In the genomic region with DNA sequence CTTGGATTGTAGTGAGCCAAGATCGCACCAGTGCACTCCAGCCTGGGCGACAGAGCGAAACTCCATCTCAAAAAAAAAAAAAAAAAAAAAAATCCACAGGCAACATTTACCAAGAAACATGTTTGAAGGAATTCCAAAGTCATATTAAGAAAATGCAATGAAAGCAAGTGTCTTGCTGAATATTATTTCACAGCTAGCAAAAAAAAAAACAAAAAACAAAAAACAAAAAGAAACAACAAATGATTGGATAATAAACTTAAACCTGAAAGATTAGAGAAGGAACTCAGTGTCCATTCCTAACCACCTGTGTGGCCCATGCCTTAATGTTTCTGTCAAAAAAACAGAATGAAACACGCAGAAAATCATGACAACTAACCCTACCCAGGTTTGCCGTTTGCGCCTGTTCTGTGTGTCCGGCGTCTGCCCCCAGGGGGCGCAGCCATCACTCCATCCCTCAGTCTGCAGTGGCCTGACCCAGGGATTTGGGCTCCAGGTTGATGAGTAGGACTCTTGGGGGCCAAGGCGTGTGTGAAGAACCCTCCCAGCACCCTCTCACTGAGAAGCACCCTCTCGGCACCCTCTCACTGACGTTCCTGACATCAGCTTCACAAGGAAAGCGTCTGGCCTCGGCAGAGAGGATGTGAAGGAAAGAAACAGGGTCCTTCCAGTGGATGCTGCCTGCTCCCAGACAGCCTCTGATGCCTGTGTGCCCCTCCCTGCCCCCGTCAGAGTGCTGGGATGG, we compare ENCODE assay signal across 9 cellular contexts. TPM values are rescaled to one million over a fixed set of nuclear protein-coding genes. Genes with fewer than 3 reads are reported as not detected.
DNase-seq lines count a peak whose midpoint lies in the region; ATAC-seq, FAIRE-seq and TF ChIP-seq lines count a peak whose summit lies in the region.
"Had no signal": no experiment of that assay in that cellular context is flagged by ENCODE, and none has a peak within 500 bp of the region (broad histone marks: within the 10 kb centered on the region; RNA-seq: fewer than 3 reads in every experiment).

No MANE protein-coding gene starts in this region.

- H3K36me3 ChIP-seq in bronchial epithelial cell (ENCODE audit: control insufficient read depth, insufficient read depth, low read length) (no peaks in the 10 kb centered on the region), liver (ENCODE audit: control insufficient read depth in 4 of 4, insufficient read depth in 3 of 4, low read depth in 1 of 4, low read length in 3 of 4) (no peaks in the 10 kb centered on the region)

- H3K4me3 ChIP-seq in bronchial epithelial cell (ENCODE audit: low read depth, low read length) (no peak overlapping the region), liver (ENCODE audit: low read depth in 1 of 3, low read length in 3 of 3) (no peak overlapping the region)

- H3K9me3 ChIP-seq in liver (ENCODE audit: control insufficient read depth in 4 of 4, low read length in 3 of 4), result no peaks in the 10 kb centered on the region

- peaks cover 2% of the 10 kb centered on the region for H3K27me3 ChIP-seq in bronchial epithelial cell (ENCODE audit: control insufficient read depth, insufficient read depth, low read length)
- no peaks in the 10 kb centered on the region for H3K27me3 ChIP-seq in liver (ENCODE audit: control insufficient read depth in 4 of 4, insufficient read depth in 4 of 4, low read length in 3 of 4)

- DNase-seq in DMS 273 (lab: John Stamatoyannopoulos, UW; ENCODE audit: unreplicated experiment) (peak; percentile 81), DMS 273 treated with DMSO at 0.1 percent for 48 hours (lab: John Stamatoyannopoulos, UW) (no peak), M059J (ENCODE audit: low read depth) (peak; percentile 47), bronchial epithelial cell (ENCODE audit: low read depth) (no peak)
- DNase-seq in activated CD4-positive, CD25-positive, alpha-beta regulatory T cell treated with anti-CD3 and anti-CD28 coated beads, Interleukin-2, amount 50 U/mL, for 16 hours (ENCODE audit: low read depth, low spot score), result peak; percentile 40
- peak; percentile 63 to 74 for DNase-seq in stimulated activated CD8-positive, alpha-beta memory T cell treated with anti-CD3 and anti-CD28 coated beads, Interleukin-2, amount 100 ng/mL, for 48 hours (ENCODE audit: low read depth in 2 of 2)

- no peak overlapping the region for H3K27ac ChIP-seq in liver (ENCODE audit: low read depth in 1 of 2, low read length in 2 of 2)

- WGBS in liver, result 47% methylated on average over 15 of the region's 15 CpGs

- no peak overlapping the region for H3K9ac ChIP-seq in liver (ENCODE audit: low read depth in 1 of 2, low read length in 2 of 2)

- TF ChIP-seq CTCF in bronchial epithelial cell (IDR thresholded peaks at IDR 0.05; ENCODE audit: insufficient read depth, low read length, severe bottlenecking), result peak; percentile 93
- TF ChIP-seq CTCF in liver (IDR thresholded peaks at IDR 0.05; ENCODE audit: low read depth, low read length, missing input control), result peak; percentile 87

- FAIRE-seq in bronchial epithelial cell (lab: Jason Lieb, UNC), result no peak
- FAIRE-seq: A204.1 had no signal

- no peak for ATAC-seq in GM21381 (IDR thresholded peaks at IDR 0.05; ENCODE audit: unreplicated experiment)

- peak; percentile 82 to 91 for TF ChIP-seq RAD21 in liver (IDR thresholded peaks at IDR 0.05)

- peaks cover 11 to 40% (median 23%) of the 10 kb centered on the region in 4 donors for H3K4me1 ChIP-seq in liver (ENCODE audit: control insufficient read depth in 4 of 4, insufficient read depth in 4 of 4, low read length in 3 of 4)

TF ChIP-seq in liver, 16 proteins besides CTCF, POLR2A, EP300 and RAD21:
- TF ChIP-seq SP1 (IDR thresholded peaks at IDR 0.05) (no peak), JUND (IDR thresholded peaks at IDR 0.05) (no peak), NR2F2 (IDR thresholded peaks at IDR 0.05) (no peak)

RNA-seq across cellular contexts. Expression of gene PTTG1IP, which starts 19.2 kb away (rescaled TPM):
- total RNA-seq in M059J (2014; rRNA removed; shearing (Covaris generic)), result 470 and 558 TPM in 2 replicates
- total RNA-seq in bronchial epithelial cell, result 107 and 124 TPM in 2 replicates
- 10 to 100 TPM; 86.8 to 94.0 TPM for total RNA-seq in liver
- polyA plus RNA-seq in liver, result 10 to 100 TPM; 62.0 to 72.8 TPM

RNA-seq across cellular contexts. Expression of gene ITGB2, which starts 28.0 kb away (rescaled TPM):
- total RNA-seq in M059J (2014; rRNA removed; shearing (Covaris generic)), result 0.10 TPM in 1 of 2 replicates, not detected in the other
- total RNA-seq in bronchial epithelial cell (0.26 and 1.1 TPM in 2 replicates), liver (10 to 100 TPM; 33.8 to 50.6 TPM)
- 10 to 100 TPM in 1 of 2 donors, 1 to 10 TPM in 1; 9.6 to 23.6 TPM for polyA plus RNA-seq in liver

RNA-seq across cellular contexts. Expression of gene SLX9, which starts 47.1 kb away (rescaled TPM):
- total RNA-seq in M059J (2014; rRNA removed; shearing (Covaris generic)), result 10.8 and 23.4 TPM in 2 replicates
- 32.0 and 34.0 TPM in 2 replicates for total RNA-seq in bronchial epithelial cell
- total RNA-seq in liver, result 1 to 10 TPM; 7.5 to 7.7 TPM
- 10 to 100 TPM; 16.6 to 20.3 TPM for polyA plus RNA-seq in liver

Comparison
In these comparisons a context has a peak if more than half of its experiments do, and no peak if none do; other contexts are left out.
1. DNase-seq: peak in DMS 273 (single experiment), M059J (single experiment), activated CD4-positive, CD25-positive, alpha-beta regulatory T cell treated with anti-CD3 and anti-CD28 coated beads, Interleukin-2, amount 50 U/mL, for 16 hours (single experiment) and stimulated activated CD8-positive, alpha-beta memory T cell treated with anti-CD3 and anti-CD28 coated beads, Interleukin-2, amount 100 ng/mL, for 48 hours (2 of 2); none in DMS 273 treated with DMSO at 0.1 percent for 48 hours (single experiment) and bronchial epithelial cell (single experiment).
2. RNA of gene ITGB2, which starts 28.0 kb away (total RNA-seq): 33.8 to 50.6 TPM in liver; 0.26 to 1.1 TPM in bronchial epithelial cell and 0.10 TPM in M059J; every median in the first group is over 10 times any median in the second.